In the genomic region with DNA sequence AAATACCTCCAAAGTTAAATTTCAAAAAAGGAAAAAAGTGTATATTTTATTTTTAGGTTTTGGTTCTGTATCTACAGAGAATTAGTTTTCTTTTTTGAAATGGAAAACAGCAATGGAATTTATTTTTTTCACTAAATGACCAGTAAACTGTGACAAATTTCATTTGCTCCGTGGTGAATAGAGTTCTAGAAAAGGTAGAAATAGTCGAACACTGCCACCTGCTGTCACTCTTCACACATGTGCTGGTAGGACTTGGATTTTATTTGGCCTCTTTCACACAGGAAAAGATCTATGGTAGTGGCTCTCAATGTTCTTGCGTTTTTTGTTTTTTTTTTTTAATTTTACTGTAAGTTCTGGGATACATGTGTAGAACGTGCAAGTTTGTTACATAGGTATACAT, we compare ENCODE assay signal across 8 cellular contexts.
DNase-seq lines count a peak whose midpoint lies in the region; ATAC-seq and TF ChIP-seq lines count a peak whose summit lies in the region.

No MANE protein-coding gene starts in this region.

- TF ChIP-seq POLR2A in Peyer's patch (IDR thresholded peaks at IDR 0.05) = no peak

- no peaks in the 10 kb centered on the region for H3K79me1 ChIP-seq in mesendoderm (ENCODE audit: low read length)

- H4K5ac ChIP-seq in mesendoderm (ENCODE audit: low read length) = no peak overlapping the region

- H3K4ac ChIP-seq in mesendoderm (ENCODE audit: low read depth, low read length) = no peak overlapping the region

- H2BK15ac ChIP-seq in mesendoderm (replicated peaks; ENCODE audit: low read depth) = no peak overlapping the region

- TF ChIP-seq CTCF in GM13976 (IDR thresholded peaks at IDR 0.05; ENCODE audit: borderline replicate concordance, control extremely low read depth, extremely low read depth, insufficient read depth, missing control alignments) = peak; percentile 52
- peak in 4 of 6 experiments; percentile 35 to 58 (median 50) for TF ChIP-seq CTCF in Peyer's patch (IDR thresholded peaks at IDR 0.05)
- TF ChIP-seq CTCF in colonic mucosa (IDR thresholded peaks at IDR 0.05) = peak; percentile 24

- no peak overlapping the region for H4K8ac ChIP-seq in mesendoderm (ENCODE audit: low read depth, low read length)

- no peak overlapping the region for H3K18ac ChIP-seq in mesendoderm (ENCODE audit: low read length)

- no peak overlapping the region for H3K27ac ChIP-seq in Peyer's patch
- no peak overlapping the region for H3K27ac ChIP-seq in colonic mucosa
- H3K27ac ChIP-seq in mesendoderm (ENCODE audit: low read depth, low read length) = no peak overlapping the region

- no peak overlapping the region for H3K4me2 ChIP-seq in mesendoderm (ENCODE audit: low read length)

- no peaks in the 10 kb centered on the region for H3K79me2 ChIP-seq in mesendoderm (ENCODE audit: control insufficient read depth, insufficient read depth, low read length)

- H3K4me1 ChIP-seq in Peyer's patch = no peaks in the 10 kb centered on the region
- no peaks in the 10 kb centered on the region for H3K4me1 ChIP-seq in colonic mucosa
- no peaks in the 10 kb centered on the region for H3K4me1 ChIP-seq in mesendoderm (ENCODE audit: control insufficient read depth, low read depth, low read length)

- H3K27me3 ChIP-seq in Peyer's patch = no peaks in the 10 kb centered on the region
- H3K27me3 ChIP-seq in colonic mucosa = no peaks in the 10 kb centered on the region
- no peaks in the 10 kb centered on the region for H3K27me3 ChIP-seq in mesendoderm (ENCODE audit: insufficient read depth, low read length, poor library complexity)

- H3K4me3 ChIP-seq in Peyer's patch (no peak overlapping the region), colonic mucosa (no peak overlapping the region), mesendoderm (ENCODE audit: low read length) (no peak overlapping the region)

- peak; percentile 44 for DNase-seq in AG20443 (ENCODE audit: low spot score)
- DNase-seq in GM13976 (ENCODE audit: low spot score) = peak; percentile 42
- peak in 1 of 3 donors; percentile 51 for DNase-seq in Peyer's patch
- peak; percentile 34 for DNase-seq in colonic mucosa
- DNase-seq in mesendoderm = peak; percentile 67
- no peak for DNase-seq in NCI-H187 treated with DMSO at 0.1 percent for 48 hours (lab: John Stamatoyannopoulos, UW)

- H2AK5ac ChIP-seq in mesendoderm (ENCODE audit: low read length) = no peak overlapping the region

- H3K56ac ChIP-seq in mesendoderm (ENCODE audit: low read length) = no peak overlapping the region

- in situ Hi-C loops in GM13976 (cut with MboI; ENCODE audit: low sequenced_read_pairs, unreplicated experiment) = loop anchor here (25.0 kb wide), 2 partner anchors 534 to 716 kb away; no protein-coding TSS in a partner anchor

- ATAC-seq in HG03565 (IDR thresholded peaks at IDR 0.05; ENCODE audit: unreplicated experiment) (peak; percentile 76), HG03025 (IDR thresholded peaks at IDR 0.05; ENCODE audit: low FRiP score, unreplicated experiment) (no peak)

- no CpG with 5 or more reads among the region's 4 CpGs for WGBS in mesendoderm (ENCODE audit: extremely low coverage, insufficient coverage, low lambda C conversion rate)

- no peaks in the 10 kb centered on the region for H3K36me3 ChIP-seq in Peyer's patch
- no peaks in the 10 kb centered on the region for H3K36me3 ChIP-seq in colonic mucosa
- H3K36me3 ChIP-seq in mesendoderm (ENCODE audit: control insufficient read depth, insufficient read depth, low read length) = no peaks in the 10 kb centered on the region

- no peak overlapping the region for H2BK120ac ChIP-seq in mesendoderm (ENCODE audit: low read depth, low read length)

- no peak overlapping the region for H2BK5ac ChIP-seq in mesendoderm (ENCODE audit: low read length)

- no peak overlapping the region for H3K9ac ChIP-seq in colonic mucosa (ENCODE audit: low read depth in 2 of 2, low read length in 2 of 2)
- H3K9ac ChIP-seq in mesendoderm (ENCODE audit: low read length) = no peak overlapping the region

- intact Hi-C loops in colonic mucosa (cut with DNase I) = loop anchor here (10.0 kb wide), 1 partner anchor 589 kb away; no protein-coding TSS in a partner anchor

- H3K9me3 ChIP-seq in Peyer's patch (no peaks in the 10 kb centered on the region), colonic mucosa (no peaks in the 10 kb centered on the region)

- no peak overlapping the region for H3K23ac ChIP-seq in mesendoderm (ENCODE audit: low read length)
